Comparison of ENCODE assay signal across 10 cellular contexts in genomic region chr18:44700652-44701051, GRCh38. TPM values are rescaled to one million over a fixed set of nuclear protein-coding genes. Genes with fewer than 3 reads are reported as not detected.
DNase-seq lines count a peak whose midpoint lies in the region; ATAC-seq and TF ChIP-seq lines count a peak whose summit lies in the region.
"Had no signal": no experiment of that assay in that cellular context is flagged by ENCODE, and none has a peak within 500 bp of the region (broad histone marks: within the 10 kb centered on the region; RNA-seq: fewer than 3 reads in every experiment).

No MANE protein-coding gene starts in this region.

- TF ChIP-seq POLR2A in sigmoid colon (IDR thresholded peaks at IDR 0.05), result peak in 1 of 2 donors; percentile 17

- no peaks in the 10 kb centered on the region for H3K79me2 ChIP-seq in OCI-LY1 (ENCODE audit: insufficient read depth, low read length)

- H3K36me3 ChIP-seq in OCI-LY1 (ENCODE audit: insufficient read depth, low read length) (peaks cover under 1% of the 10 kb centered on the region; the same call in 1 of the 2 replicates), sigmoid colon (peaks cover 0 to 4% (median 0%) of the 10 kb centered on the region in 4 donors)

- peak overlapping the region; percentile 71 for H3K4me2 ChIP-seq in OCI-LY1 (ENCODE audit: low read length)

- H3K9me3 ChIP-seq in OCI-LY1 (ENCODE audit: low read length), result no peaks in the 10 kb centered on the region
- H3K9me3 ChIP-seq in sigmoid colon, result no peaks in the 10 kb centered on the region

- H2AFZ ChIP-seq in OCI-LY1 (ENCODE audit: low read length), result no peak overlapping the region

- H3K4me1 ChIP-seq in OCI-LY1 (ENCODE audit: insufficient read depth, low read length, severe bottlenecking) (peaks cover 82% of the 10 kb centered on the region), sigmoid colon (peaks cover 0 to 94% (median 71%) of the 10 kb centered on the region in 4 donors)

- TF ChIP-seq EP300 in sigmoid colon (IDR thresholded peaks at IDR 0.05), result peak in 1 of 4 donors; percentile 36

- DNase-seq in germinal center (ENCODE audit: low spot score) (peak; percentile 44), sigmoid colon (peak; percentile 86), KG1 (lab: John Stamatoyannopoulos, UW) (no peak), GM19240 (ENCODE audit: insufficient read length, low spot score) (no peak), epidermal melanocyte (ENCODE audit: insufficient read length, low spot score) (no peak), NCI-H2081 (lab: John Stamatoyannopoulos, UW) (no peak)
- DNase-seq: activated CD4-positive, alpha-beta T cell treated with anti-CD3 and anti-CD28 coated beads, Interleukin-2, amount 50 U/mL, for 4 hours; NCI-H1105 had no signal

- intact Hi-C loops in sigmoid colon (cut with DNase I), result loop anchor here (2.0 kb wide), 1 partner anchor 18 kb away; no protein-coding TSS in a partner anchor

- peak; percentile 90 for ATAC-seq in GM19351 (IDR thresholded peaks at IDR 0.05; ENCODE audit: unreplicated experiment)

- H3K9ac ChIP-seq in OCI-LY1 (ENCODE audit: low read length), result peak overlapping the region; percentile 58

- peak overlapping the region; percentile 71 for H3K27ac ChIP-seq in OCI-LY1 (ENCODE audit: low read depth, low read length, poor library complexity, severe bottlenecking)
- peak overlapping the region; percentile 75 to 88 (median 82) for H3K27ac ChIP-seq in sigmoid colon

- H3K27me3 ChIP-seq in OCI-LY1 (ENCODE audit: insufficient read depth, low read length) (no peaks in the 10 kb centered on the region), sigmoid colon (no peaks in the 10 kb centered on the region)

- 29 to 49% methylated on average over 5 of the region's 5 CpGs for WGBS in sigmoid colon, 2 donors

- TF ChIP-seq CTCF in OCI-LY1 (IDR thresholded peaks at IDR 0.05; ENCODE audit: low read length) (no peak), sigmoid colon (IDR thresholded peaks at IDR 0.05) (no peak)

- no peaks in the 10 kb centered on the region for H3F3A ChIP-seq in OCI-LY1 (ENCODE audit: insufficient read depth, low read length)

- H4K20me1 ChIP-seq in OCI-LY1 (ENCODE audit: insufficient read depth, low read length), result no peaks in the 10 kb centered on the region

- H3K9me2 ChIP-seq in OCI-LY1 (ENCODE audit: low read depth, low read length), result no peaks in the 10 kb centered on the region

- peak overlapping the region; percentile 58 for H3K4me3 ChIP-seq in OCI-LY1 (ENCODE audit: low read depth, low read length, poor library complexity, severe bottlenecking)
- peak overlapping the region in 2 of 4 donors; percentile 4 to 25 for H3K4me3 ChIP-seq in sigmoid colon

RNA-seq across cellular contexts. Expression of gene SETBP1, which starts 20.0 kb away (rescaled TPM):
- 100 to 1,000 TPM in 1 of 4 donors, 10 to 100 TPM in 3; 67.9 to 100 (median 70.2) TPM for total RNA-seq in sigmoid colon
- polyA plus RNA-seq in sigmoid colon, result 1 to 10 TPM in 2 of 3 donors, under 1 TPM in 1; 0.69 to 3.7 (median 1.2) TPM

Comparison
In these comparisons a context has a peak if more than half of its experiments do, and no peak if none do; other contexts are left out.
1. DNase-seq: peak in germinal center (single experiment) and sigmoid colon (single experiment); none in KG1 (single experiment), GM19240 (single experiment), epidermal melanocyte (single experiment) and NCI-H2081 (0 of 2).